In the genomic region with DNA sequence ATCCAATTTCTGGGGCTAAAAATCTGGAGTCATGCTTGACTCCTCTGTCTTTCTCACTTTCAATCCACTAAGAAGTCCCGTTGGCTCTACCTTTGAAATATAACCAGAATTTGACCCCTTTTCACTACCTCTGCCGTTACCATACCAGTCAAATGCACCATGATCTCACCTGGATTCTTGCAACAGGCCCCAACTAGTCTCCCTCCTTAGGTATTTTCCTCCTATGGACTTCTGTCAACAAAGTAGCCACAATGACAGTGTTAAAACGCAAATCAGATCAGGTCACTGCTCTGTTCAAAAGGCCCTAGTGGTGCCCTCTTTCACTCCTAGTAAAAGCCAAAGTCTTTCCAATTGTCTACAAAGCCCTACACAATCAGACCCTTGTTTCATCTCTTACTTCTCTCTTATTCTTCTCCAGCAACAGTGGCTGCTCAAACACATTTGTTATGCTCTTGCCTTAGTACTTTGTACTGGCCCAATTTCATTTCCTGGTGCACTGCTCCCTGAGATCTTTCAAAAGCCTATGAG, we compare ENCODE assay signal across 22 cellular contexts.
"Had no signal": no experiment of that assay in that cellular context is flagged by ENCODE, and none has a peak within 500 bp of the region (broad histone marks: within the 10 kb centered on the region; RNA-seq: fewer than 3 reads in every experiment).

No MANE protein-coding gene starts in this region.

- H3K9me3 Mint-ChIP-seq: activated T-cell treated with anti-CD3 and anti-CD28 coated beads, Interleukin-2, amount 50 U/mL, for 72 hours; natural killer cell had no signal

- H3K36me3 Mint-ChIP-seq: natural killer cell had no signal

- H3K27ac ChIP-seq: brain microvascular endothelial cell, coronary artery, esophagus muscularis mucosa, lower lobe of right lung, vagina had no signal

- H3K27ac Mint-ChIP-seq: activated T-cell treated with anti-CD3 and anti-CD28 coated beads, Interleukin-2, amount 50 U/mL, for 72 hours; natural killer cell had no signal

- H3K4me3 ChIP-seq: coronary artery, esophagus muscularis mucosa, lower lobe of right lung, vagina had no signal

- H3K36me3 ChIP-seq: brain microvascular endothelial cell, esophagus muscularis mucosa, lower lobe of right lung, vagina had no signal

- H3K4me1 ChIP-seq: lower lobe of right lung, vagina had no signal

- H3K4me3 Mint-ChIP-seq: activated T-cell treated with anti-CD3 and anti-CD28 coated beads, Interleukin-2, amount 50 U/mL, for 72 hours; natural killer cell had no signal

- ATAC-seq: activated CD4-positive, CD25-positive, alpha-beta regulatory T cell treated with anti-CD3 and anti-CD28 coated beads, Interleukin-2, amount 50 U/mL, for 24 hours; activated T-cell treated with anti-CD3 and anti-CD28 coated beads, Interleukin-2, amount 50 U/mL, for 72 hours; lower lobe of right lung; natural killer cell; stimulated activated naive CD8-positive, alpha-beta T cell treated with anti-CD3 and anti-CD28 coated beads, Interleukin-15, Interleukin-2, amounts not matched to agents 100 U/mL and 50 U/mL, for 24 hours had no signal

- H3K4me1 Mint-ChIP-seq: natural killer cell had no signal

- H3K27me3 ChIP-seq: brain microvascular endothelial cell, esophagus muscularis mucosa, vagina had no signal

- DNase-seq: activated CD8-positive, alpha-beta memory T cell treated with anti-CD3 and anti-CD28 coated beads for 24 hours; activated CD8-positive, alpha-beta memory T cell treated with anti-CD3 and anti-CD28 coated beads, Interleukin-2, amount 50 U/mL, for 48 hours; activated effector memory CD4-positive, alpha-beta T cell treated with anti-CD3 and anti-CD28 coated beads, Interleukin-2, amount 50 U/mL, for 16 hours; activated naive CD4-positive, alpha-beta T cell treated with anti-CD3 and anti-CD28 coated beads, Interleukin-2, amount 50 U/mL, for 16 hours; activated T-cell treated with anti-CD3 and anti-CD28 coated beads, Interleukin-2, amount 50 U/mL, for 72 hours; aorta; brain microvascular endothelial cell; lower lobe of right lung; natural killer cell; nucleus accumbens; posterior cingulate gyrus; retina; stimulated activated CD4-positive, alpha-beta T cell treated with anti-CD3 and anti-CD28 coated beads, Interleukin-12 subunit alpha, Interleukin-12 subunit beta, amount 100 ng/mL, for 4 hours; stimulated activated CD4-positive, alpha-beta T cell treated with anti-CD3 and anti-CD28 coated beads, Interleukin-1b, Interleukin-23, amount 100 ng/mL, for 48 hours; stimulated activated naive CD8-positive, alpha-beta T cell treated with anti-CD3 and anti-CD28 coated beads, Interleukin-15, Interleukin-2, amounts not matched to agents 100 U/mL and 50 U/mL, for 24 hours; T-helper 1 cell; T1000; trophoblast cell had no signal
